In the genomic region with DNA sequence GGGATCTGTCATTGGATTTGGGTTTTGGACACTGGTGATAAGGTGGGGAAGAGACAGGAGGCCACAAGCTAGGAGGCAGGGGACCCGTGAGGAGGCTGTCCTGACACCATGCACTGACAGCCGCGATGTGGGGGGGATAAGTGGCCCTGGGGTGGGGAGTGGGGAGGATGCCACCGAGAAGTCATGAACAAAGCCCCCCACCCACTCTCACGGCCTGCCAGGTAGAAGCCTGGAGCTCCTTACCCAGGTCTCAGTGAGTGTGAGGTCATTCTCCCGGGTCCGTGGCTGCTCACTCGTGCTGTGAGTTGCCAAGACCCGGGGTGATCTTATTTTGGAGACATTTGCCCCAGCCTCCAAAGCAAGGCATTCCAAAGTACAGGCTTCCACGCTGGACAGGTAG, we compare ENCODE assay signal across 1 cellular context.
TF ChIP-seq lines count a peak whose summit lies in the region.

No MANE protein-coding gene starts in this region.

TF ChIP-seq in SK-N-SH, 30 proteins besides CTCF, POLR2A, EP300 and RAD21 (continued from another document):
- TF ChIP-seq, protein P1, sequence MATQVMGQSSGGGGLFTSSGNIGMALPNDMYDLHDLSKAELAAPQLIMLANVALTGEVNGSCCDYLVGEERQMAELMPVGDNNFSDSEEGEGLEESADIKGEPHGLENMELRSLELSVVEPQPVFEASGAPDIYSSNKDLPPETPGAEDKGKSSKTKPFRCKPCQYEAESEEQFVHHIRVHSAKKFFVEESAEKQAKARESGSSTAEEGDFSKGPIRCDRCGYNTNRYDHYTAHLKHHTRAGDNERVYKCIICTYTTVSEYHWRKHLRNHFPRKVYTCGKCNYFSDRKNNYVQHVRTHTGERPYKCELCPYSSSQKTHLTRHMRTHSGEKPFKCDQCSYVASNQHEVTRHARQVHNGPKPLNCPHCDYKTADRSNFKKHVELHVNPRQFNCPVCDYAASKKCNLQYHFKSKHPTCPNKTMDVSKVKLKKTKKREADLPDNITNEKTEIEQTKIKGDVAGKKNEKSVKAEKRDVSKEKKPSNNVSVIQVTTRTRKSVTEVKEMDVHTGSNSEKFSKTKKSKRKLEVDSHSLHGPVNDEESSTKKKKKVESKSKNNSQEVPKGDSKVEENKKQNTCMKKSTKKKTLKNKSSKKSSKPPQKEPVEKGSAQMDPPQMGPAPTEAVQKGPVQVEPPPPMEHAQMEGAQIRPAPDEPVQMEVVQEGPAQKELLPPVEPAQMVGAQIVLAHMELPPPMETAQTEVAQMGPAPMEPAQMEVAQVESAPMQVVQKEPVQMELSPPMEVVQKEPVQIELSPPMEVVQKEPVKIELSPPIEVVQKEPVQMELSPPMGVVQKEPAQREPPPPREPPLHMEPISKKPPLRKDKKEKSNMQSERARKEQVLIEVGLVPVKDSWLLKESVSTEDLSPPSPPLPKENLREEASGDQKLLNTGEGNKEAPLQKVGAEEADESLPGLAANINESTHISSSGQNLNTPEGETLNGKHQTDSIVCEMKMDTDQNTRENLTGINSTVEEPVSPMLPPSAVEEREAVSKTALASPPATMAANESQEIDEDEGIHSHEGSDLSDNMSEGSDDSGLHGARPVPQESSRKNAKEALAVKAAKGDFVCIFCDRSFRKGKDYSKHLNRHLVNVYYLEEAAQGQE (IDR thresholded peaks at IDR 0.05; ENCODE audit: low read depth, low read length): no peak
- TF ChIP-seq RXRA (IDR thresholded peaks at IDR 0.05; ENCODE audit: borderline replicate concordance, low read depth): no peak
- TF ChIP-seq, protein P2, sequence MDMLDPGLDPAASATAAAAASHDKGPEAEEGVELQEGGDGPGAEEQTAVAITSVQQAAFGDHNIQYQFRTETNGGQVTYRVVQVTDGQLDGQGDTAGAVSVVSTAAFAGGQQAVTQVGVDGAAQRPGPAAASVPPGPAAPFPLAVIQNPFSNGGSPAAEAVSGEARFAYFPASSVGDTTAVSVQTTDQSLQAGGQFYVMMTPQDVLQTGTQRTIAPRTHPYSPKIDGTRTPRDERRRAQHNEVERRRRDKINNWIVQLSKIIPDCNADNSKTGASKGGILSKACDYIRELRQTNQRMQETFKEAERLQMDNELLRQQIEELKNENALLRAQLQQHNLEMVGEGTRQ (IDR thresholded peaks at IDR 0.05; ENCODE audit: borderline replicate concordance, low read depth, low read length): no peak
- no peak for TF ChIP-seq YY1 (IDR thresholded peaks at IDR 0.05; ENCODE audit: low read depth)
- no peak for TF ChIP-seq FOXJ3 (CRISPR knock-in tag; IDR thresholded peaks at IDR 0.05)
- TF ChIP-seq, protein P3, sequence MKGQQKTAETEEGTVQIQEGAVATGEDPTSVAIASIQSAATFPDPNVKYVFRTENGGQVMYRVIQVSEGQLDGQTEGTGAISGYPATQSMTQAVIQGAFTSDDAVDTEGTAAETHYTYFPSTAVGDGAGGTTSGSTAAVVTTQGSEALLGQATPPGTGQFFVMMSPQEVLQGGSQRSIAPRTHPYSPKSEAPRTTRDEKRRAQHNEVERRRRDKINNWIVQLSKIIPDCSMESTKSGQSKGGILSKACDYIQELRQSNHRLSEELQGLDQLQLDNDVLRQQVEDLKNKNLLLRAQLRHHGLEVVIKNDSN (IDR thresholded peaks at IDR 0.05; ENCODE audit: borderline replicate concordance, low read depth): no peak
- no peak for TF ChIP-seq TCF12 (IDR thresholded peaks at IDR 0.05)
- no peak for TF ChIP-seq NRF1 (IDR thresholded peaks at IDR 0.05; ENCODE audit: low read depth, low read length)
- no peak for TF ChIP-seq GATA2 (CRISPR knock-in tag; IDR thresholded peaks at IDR 0.05)
- no peak for TF ChIP-seq JUND (IDR thresholded peaks at IDR 0.05)
- TF ChIP-seq FOSL2 (IDR thresholded peaks at IDR 0.05; ENCODE audit: borderline replicate concordance, low read depth): no peak
